In genomic region chr19:3984908-3985642, GRCh38 we compare ENCODE assay signal across 8 cellular contexts. TPM values are rescaled to one million over a fixed set of nuclear protein-coding genes. Genes with fewer than 3 reads are reported as not detected.
A peak's percentile ranks its signal among the peaks of the same experiment; 100 is the strongest.
DNase-seq lines count a peak whose midpoint lies in the region; ATAC-seq and TF ChIP-seq lines count a peak whose summit lies in the region.

Gene EEF2 (minus strand): TSS chr19:3985463. CDS start chr19:3985380, 83 bp downstream.

- DNase-seq in GM10266 (ENCODE audit: extremely low spot score) (peak; percentile 95), NCI-H2171 treated with DMSO at 0.1 percent for 48 hours (lab: John Stamatoyannopoulos, UW) (peak; percentile 83), T47D (ENCODE audit: low read depth in 1 of 2, low spot score in 1 of 2) (peak; percentile 73 to 88)

- H3K9ac ChIP-seq in iPS-20b (ENCODE audit: low read depth, low read length): peak within 1 kb of the TSS; percentile 96
- peak within 1 kb of the TSS; percentile 91 to 93 (median 92) for H3K9ac ChIP-seq in skeletal muscle tissue (ENCODE audit: low read depth in 1 of 3, low read length in 3 of 3)

- H3K9me3 ChIP-seq in iPS-20b (ENCODE audit: insufficient read depth, low read depth, low read length) (no peaks in the 10 kb centered on the region), skeletal muscle tissue (ENCODE audit: control insufficient read depth in 3 of 3, low read length in 3 of 3) (no peaks in the 10 kb centered on the region)

- in situ Hi-C loops in T47D (cut with HindIII; ENCODE audit: low pct_unique_long_range_greater_than_20kb, low sequenced_read_pairs): no loop called here

- H3K4me3 ChIP-seq in WI38 (ENCODE audit: low read depth, low read length): peak within 1 kb of the TSS; percentile 100
- H3K4me3 ChIP-seq in iPS-20b (ENCODE audit: low read length): peak within 1 kb of the TSS; percentile 87
- H3K4me3 ChIP-seq in skeletal muscle tissue (ENCODE audit: low read length in 3 of 3): peak within 1 kb of the TSS; percentile 88 to 97 (median 95)

- peak; percentile 49 for ATAC-seq in HG02970 (IDR thresholded peaks at IDR 0.05; ENCODE audit: low FRiP score, unreplicated experiment)
- no peak for ATAC-seq in HG03095 (IDR thresholded peaks at IDR 0.05; ENCODE audit: unreplicated experiment)

- no peak for TF ChIP-seq CTCF in GM10266 (IDR thresholded peaks at IDR 0.05; ENCODE audit: control insufficient read depth, insufficient read depth, low read depth, missing control alignments)
- TF ChIP-seq CTCF in WI38 (IDR thresholded peaks at IDR 0.05; ENCODE audit: low read depth, low read length): no peak

- H3K4me1 ChIP-seq in iPS-20b (ENCODE audit: insufficient read depth, low read length): peaks cover 20% of the 10 kb centered on the region
- peaks cover 42 to 60% (median 52%) of the 10 kb centered on the region in 3 donors for H3K4me1 ChIP-seq in skeletal muscle tissue (ENCODE audit: control insufficient read depth in 3 of 3, insufficient read depth in 3 of 3, low read length in 3 of 3)

- H3K36me3 ChIP-seq in iPS-20b (ENCODE audit: insufficient read depth, low read depth, low read length) (peaks cover 49% of the 10 kb centered on the region), skeletal muscle tissue (ENCODE audit: control insufficient read depth in 3 of 3, insufficient read depth in 3 of 3, low read length in 3 of 3) (peaks cover 42 to 45% (median 43%) of the 10 kb centered on the region in 3 donors)

- H3K27me3 ChIP-seq in iPS-20b (ENCODE audit: insufficient read depth, low read length): peaks cover 4% of the 10 kb centered on the region; the same call in 1 of the 2 replicates
- no peaks in the 10 kb centered on the region for H3K27me3 ChIP-seq in skeletal muscle tissue (ENCODE audit: control insufficient read depth in 3 of 3, insufficient read depth in 3 of 3, low read length in 3 of 3)

- H3K27ac ChIP-seq in iPS-20b (ENCODE audit: low read length): peak within 1 kb of the TSS; percentile 82
- peak within 1 kb of the TSS; percentile 98 for H3K27ac ChIP-seq in skeletal muscle tissue (ENCODE audit: low read depth, low read length)

RNA-seq across cellular contexts. Expression of gene EEF2, which starts in this region (rescaled TPM):
- 4,276 TPM for total RNA-seq in skeletal muscle tissue
